1 cellular context compared by ENCODE assay signal in the genomic region with DNA sequence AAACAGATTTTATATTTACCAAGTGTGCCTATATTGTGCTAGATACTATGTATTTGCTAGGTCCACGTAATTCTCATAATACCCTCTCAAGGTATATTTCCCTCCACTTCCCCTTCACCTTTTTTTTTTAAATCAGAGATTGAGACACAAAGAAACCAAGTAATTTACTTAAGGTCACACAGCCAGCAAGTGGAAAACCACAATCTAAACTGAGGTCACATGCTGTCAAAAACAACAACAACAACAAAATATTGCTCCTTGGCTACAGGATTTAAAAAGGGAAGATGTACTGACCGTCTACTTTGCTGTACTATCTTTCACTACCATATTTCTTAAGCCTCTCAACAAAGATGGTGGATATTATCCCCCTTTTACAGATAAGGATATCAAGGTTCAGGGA.
TF ChIP-seq lines count a peak whose summit lies in the region.

No MANE protein-coding gene starts in this region.

TF ChIP-seq in K562, 482 proteins besides CTCF, POLR2A, EP300 and RAD21:
- 0 out of 4 replicates have a peak, but pooled peaks have one; percentile 10 to 19 for TF ChIP-seq KDM1A (IDR thresholded peaks at IDR 0.05)
- TF ChIP-seq, protein P1, sequence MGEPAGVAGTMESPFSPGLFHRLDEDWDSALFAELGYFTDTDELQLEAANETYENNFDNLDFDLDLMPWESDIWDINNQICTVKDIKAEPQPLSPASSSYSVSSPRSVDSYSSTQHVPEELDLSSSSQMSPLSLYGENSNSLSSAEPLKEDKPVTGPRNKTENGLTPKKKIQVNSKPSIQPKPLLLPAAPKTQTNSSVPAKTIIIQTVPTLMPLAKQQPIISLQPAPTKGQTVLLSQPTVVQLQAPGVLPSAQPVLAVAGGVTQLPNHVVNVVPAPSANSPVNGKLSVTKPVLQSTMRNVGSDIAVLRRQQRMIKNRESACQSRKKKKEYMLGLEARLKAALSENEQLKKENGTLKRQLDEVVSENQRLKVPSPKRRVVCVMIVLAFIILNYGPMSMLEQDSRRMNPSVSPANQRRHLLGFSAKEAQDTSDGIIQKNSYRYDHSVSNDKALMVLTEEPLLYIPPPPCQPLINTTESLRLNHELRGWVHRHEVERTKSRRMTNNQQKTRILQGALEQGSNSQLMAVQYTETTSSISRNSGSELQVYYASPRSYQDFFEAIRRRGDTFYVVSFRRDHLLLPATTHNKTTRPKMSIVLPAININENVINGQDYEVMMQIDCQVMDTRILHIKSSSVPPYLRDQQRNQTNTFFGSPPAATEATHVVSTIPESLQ (CRISPR knock-in tag; IDR thresholded peaks at IDR 0.05) = no peak
